ENCODE assay signal across 3 cellular contexts in genomic region chr9:135920973-135921585, GRCh38.
TF ChIP-seq lines count a peak whose summit lies in the region.

No MANE protein-coding gene starts in this region.

TF ChIP-seq in SK-N-SH treated with all-trans-retinoic acid at 6 μM for 48 hours, 23 proteins besides CTCF, POLR2A, EP300 and RAD21:
- no peak for TF ChIP-seq ZNF70 (CRISPR knock-in tag; IDR thresholded peaks at IDR 0.05)
- no peak for TF ChIP-seq GLIS3 (CRISPR knock-in tag; IDR thresholded peaks at IDR 0.05)
- TF ChIP-seq BACH2 (CRISPR knock-in tag; IDR thresholded peaks at IDR 0.05; ENCODE audit: borderline replicate concordance) = no peak

TF ChIP-seq in SK-N-SH, 30 proteins besides CTCF, POLR2A, EP300 and RAD21:
- TF ChIP-seq NFIC (IDR thresholded peaks at IDR 0.05; ENCODE audit: borderline replicate concordance) = no peak
- TF ChIP-seq TCF12 (IDR thresholded peaks at IDR 0.05) = no peak
- TF ChIP-seq TAF1 (IDR thresholded peaks at IDR 0.05; ENCODE audit: borderline replicate concordance, low read depth, low read length) = no peak
- TF ChIP-seq, protein P1, sequence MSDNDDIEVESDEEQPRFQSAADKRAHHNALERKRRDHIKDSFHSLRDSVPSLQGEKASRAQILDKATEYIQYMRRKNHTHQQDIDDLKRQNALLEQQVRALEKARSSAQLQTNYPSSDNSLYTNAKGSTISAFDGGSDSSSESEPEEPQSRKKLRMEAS (IDR thresholded peaks at IDR 0.05; ENCODE audit: low read depth) = no peak
- TF ChIP-seq EZH2phosphoT487 (IDR thresholded peaks at IDR 0.05; ENCODE audit: borderline replicate concordance, low read depth) = no peak
- TF ChIP-seq RCOR1 (IDR thresholded peaks at IDR 0.05; ENCODE audit: low read length) = no peak
- TF ChIP-seq MEF2A (IDR thresholded peaks at IDR 0.05; ENCODE audit: borderline replicate concordance, low read depth) = no peak
TF ChIP-seq in SK-N-SH: peak in this region for 0.

TF ChIP-seq in HepG2, 621 proteins besides CTCF, POLR2A, EP300 and RAD21:
- TF ChIP-seq ZFP37 (CRISPR knock-in tag; IDR thresholded peaks at IDR 0.05; ENCODE audit: borderline replicate concordance) (no peak), GMEB1 (CRISPR knock-in tag; IDR thresholded peaks at IDR 0.05; ENCODE audit: borderline replicate concordance) (no peak), HOXA3 (CRISPR knock-in tag; IDR thresholded peaks at IDR 0.05) (no peak), NFKBIZ (CRISPR knock-in tag; IDR thresholded peaks at IDR 0.05) (no peak), ZNF510 (CRISPR knock-in tag; IDR thresholded peaks at IDR 0.05; ENCODE audit: low read depth) (no peak), LBX2 (CRISPR knock-in tag; IDR thresholded peaks at IDR 0.05; ENCODE audit: borderline replicate concordance) (no peak), ZNF431 (CRISPR knock-in tag; IDR thresholded peaks at IDR 0.05; ENCODE audit: borderline replicate concordance, low read depth) (no peak), CERS6 (CRISPR knock-in tag; IDR thresholded peaks at IDR 0.05) (no peak), ZNF546 (CRISPR knock-in tag; conservative IDR thresholded peaks at IDR 0.05) (no peak), ZNF280B (CRISPR knock-in tag; IDR thresholded peaks at IDR 0.05; ENCODE audit: borderline replicate concordance) (no peak), IRF2 (CRISPR knock-in tag; IDR thresholded peaks at IDR 0.05) (no peak), ZNF468 (CRISPR knock-in tag; IDR thresholded peaks at IDR 0.05) (no peak), ZFP36L2 (CRISPR knock-in tag; IDR thresholded peaks at IDR 0.05) (no peak), ZNF569 (CRISPR knock-in tag; IDR thresholded peaks at IDR 0.05; ENCODE audit: borderline replicate concordance) (no peak), TOE1 (CRISPR knock-in tag; IDR thresholded peaks at IDR 0.05) (no peak), ZZZ3 (CRISPR knock-in tag; IDR thresholded peaks at IDR 0.05; ENCODE audit: borderline replicate concordance) (no peak), CSRNP1 (CRISPR knock-in tag; IDR thresholded peaks at IDR 0.05) (no peak)
- TF ChIP-seq, protein P2, sequence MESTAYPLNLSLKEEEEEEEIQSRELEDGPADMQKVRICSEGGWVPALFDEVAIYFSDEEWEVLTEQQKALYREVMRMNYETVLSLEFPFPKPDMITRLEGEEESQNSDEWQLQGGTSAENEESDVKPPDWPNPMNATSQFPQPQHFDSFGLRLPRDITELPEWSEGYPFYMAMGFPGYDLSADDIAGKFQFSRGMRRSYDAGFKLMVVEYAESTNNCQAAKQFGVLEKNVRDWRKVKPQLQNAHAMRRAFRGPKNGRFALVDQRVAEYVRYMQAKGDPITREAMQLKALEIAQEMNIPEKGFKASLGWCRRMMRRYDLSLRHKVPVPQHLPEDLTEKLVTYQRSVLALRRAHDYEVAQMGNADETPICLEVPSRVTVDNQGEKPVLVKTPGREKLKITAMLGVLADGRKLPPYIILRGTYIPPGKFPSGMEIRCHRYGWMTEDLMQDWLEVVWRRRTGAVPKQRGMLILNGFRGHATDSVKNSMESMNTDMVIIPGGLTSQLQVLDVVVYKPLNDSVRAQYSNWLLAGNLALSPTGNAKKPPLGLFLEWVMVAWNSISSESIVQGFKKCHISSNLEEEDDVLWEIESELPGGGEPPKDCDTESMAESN (CRISPR knock-in tag; conservative IDR thresholded peaks at IDR 0.05) = no peak
- TF ChIP-seq, protein P3, sequence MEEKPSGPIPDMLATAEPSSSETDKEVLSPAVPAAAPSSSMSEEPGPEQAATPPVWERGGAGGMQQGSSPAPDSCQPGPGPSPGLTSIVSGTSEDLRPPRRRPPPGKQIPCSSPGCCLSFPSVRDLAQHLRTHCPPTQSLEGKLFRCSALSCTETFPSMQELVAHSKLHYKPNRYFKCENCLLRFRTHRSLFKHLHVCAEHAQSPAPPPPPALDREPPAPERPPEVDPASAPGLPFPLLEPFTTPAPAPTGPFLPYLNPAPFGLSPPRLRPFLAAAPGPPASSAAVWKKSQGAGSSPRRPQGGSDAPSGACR (CRISPR knock-in tag; IDR thresholded peaks at IDR 0.05) = no peak
- TF ChIP-seq, protein P4, sequence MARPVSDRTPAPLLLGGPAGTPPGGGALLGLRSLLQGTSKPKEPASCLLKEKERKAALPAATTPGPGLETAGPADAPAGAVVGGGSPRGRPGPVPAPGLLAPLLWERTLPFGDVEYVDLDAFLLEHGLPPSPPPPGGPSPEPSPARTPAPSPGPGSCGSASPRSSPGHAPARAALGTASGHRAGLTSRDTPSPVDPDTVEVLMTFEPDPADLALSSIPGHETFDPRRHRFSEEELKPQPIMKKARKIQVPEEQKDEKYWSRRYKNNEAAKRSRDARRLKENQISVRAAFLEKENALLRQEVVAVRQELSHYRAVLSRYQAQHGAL (CRISPR knock-in tag; IDR thresholded peaks at IDR 0.05; ENCODE audit: not compliant biosample characterization) = no peak
TF ChIP-seq in HepG2: peak in this region for 0.
